Comparison of ENCODE assay signal across 18 cellular contexts in the genomic region with DNA sequence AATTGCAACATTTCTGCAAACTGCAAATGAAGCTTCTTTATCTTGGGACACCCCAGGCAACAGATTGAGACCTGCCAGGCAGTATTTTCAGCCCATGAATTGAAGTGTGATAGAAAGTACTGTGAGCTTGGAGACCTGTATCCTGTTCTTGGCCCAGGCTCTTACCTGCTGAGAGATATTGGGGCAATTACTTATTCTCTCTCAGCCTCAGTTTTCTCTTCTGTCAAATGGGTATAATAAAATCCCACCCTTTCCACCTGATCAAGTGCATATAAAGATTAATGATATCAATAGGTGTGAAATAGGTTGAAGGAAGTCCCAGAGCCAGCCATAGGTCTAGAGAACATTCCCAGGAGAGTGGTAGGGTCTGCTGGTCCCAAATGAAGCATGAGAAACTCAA.
DNase-seq lines count a peak whose midpoint lies in the region; ATAC-seq, FAIRE-seq and TF ChIP-seq lines count a peak whose summit lies in the region.
"Had no signal": no experiment of that assay in that cellular context is flagged by ENCODE, and none has a peak within 500 bp of the region (broad histone marks: within the 10 kb centered on the region; RNA-seq: fewer than 3 reads in every experiment).

No MANE protein-coding gene starts in this region.

- no peaks in the 10 kb centered on the region for H3K79me2 ChIP-seq in K562 (ENCODE audit: control insufficient read depth, insufficient read depth, low read length)

- intact Hi-C loops in K562 (cut with micrococcal nuclease) = no loop called here
- intact Hi-C loops in dorsolateral prefrontal cortex (cut with DNase I) = no loop called here

- no peaks in the 10 kb centered on the region for H3K9me1 ChIP-seq in K562 (ENCODE audit: control insufficient read depth, insufficient read depth, low read length)

- no peak overlapping the region for H4K8ac ChIP-seq in neuronal stem cell (ENCODE audit: low read depth, low read length)

- no peak overlapping the region for H2BK12ac ChIP-seq in neuronal stem cell (ENCODE audit: low read length)

- H3K4ac ChIP-seq in neuronal stem cell (ENCODE audit: low read length) = no peak overlapping the region

- H2BK120ac ChIP-seq in neuronal stem cell (ENCODE audit: low read depth, low read length) = no peak overlapping the region

- H2BK15ac ChIP-seq in neuronal stem cell (ENCODE audit: low read length) = no peak overlapping the region

- no peak for TF ChIP-seq EP300 in K562 (IDR thresholded peaks at IDR 0.05; ENCODE audit: low read length)

- no peak for TF ChIP-seq RAD21 in K562 (CRISPR knock-in tag; conservative IDR thresholded peaks at IDR 0.05 in 1 of 2, IDR thresholded peaks at IDR 0.05 in 1 of 2)

- no peaks in the 10 kb centered on the region for H4K20me1 ChIP-seq in K562 (replicated peaks; ENCODE audit: control insufficient read depth, insufficient read depth, low read length)

- H3K27ac ChIP-seq in K562 (ENCODE audit: extremely low read depth, low read depth, low read length) (no peak overlapping the region), dorsolateral prefrontal cortex (peak overlapping the region in 50 of 59 donors; percentile 3 to 100 (median 96)), temporal lobe (ENCODE audit: low read depth, low read length) (peak overlapping the region; percentile 29), neuronal stem cell (replicated peaks; ENCODE audit: low read length) (no peak overlapping the region)
- H3K27ac ChIP-seq: GM23248 had no signal

- H3K4me2 ChIP-seq in K562 (ENCODE audit: insufficient read depth, low read length) (no peak overlapping the region), neuronal stem cell (ENCODE audit: insufficient read depth, low read length, poor library complexity, severe bottlenecking) (no peak overlapping the region)

- H3K9ac ChIP-seq in K562 (ENCODE audit: insufficient read depth in 1 of 2, low read depth in 2 of 2, low read length in 2 of 2) = no peak overlapping the region
- no peak overlapping the region for H3K9ac ChIP-seq in neuronal stem cell (ENCODE audit: low read depth, low read length, poor library complexity)
- H3K9ac ChIP-seq: GM23248 had no signal

- DNase-seq in NB4 (ENCODE audit: low read depth) = peak; percentile 19
- no peak for DNase-seq in K562 (ENCODE audit: extremely low read depth in 1 of 4, low spot score in 3 of 4)
- DNase-seq in dorsolateral prefrontal cortex = no peak
- DNase-seq in neuronal stem cell (ENCODE audit: low spot score) = no peak
- DNase-seq in glomerular visceral epithelial cell (ENCODE audit: extremely low spot score) = no peak
- DNase-seq: C1 segment of cervical spinal cord; Calu3; CD4-positive, alpha-beta memory T cell; COR-L47; DND-41; H7; HCEC 1CT had no signal

- no peak for ATAC-seq in K562

- H3K4me1 ChIP-seq in K562 (replicated peaks in 1 of 2; ENCODE audit: control insufficient read depth in 2 of 2, insufficient read depth in 2 of 2, low read length in 2 of 2) = peaks cover 0 to 18% of the 10 kb centered on the region in 2 experiments; a peak in 3 of 5 replicates
- peaks cover 8 to 12% of the 10 kb centered on the region in 2 donors for H3K4me1 ChIP-seq in neuronal stem cell (ENCODE audit: control insufficient read depth in 2 of 2, insufficient read depth in 1 of 2, low read depth in 1 of 2, low read length in 2 of 2)

- TF ChIP-seq CTCF in NB4 (IDR thresholded peaks at IDR 0.05; ENCODE audit: low read depth, low read length) (no peak), K562 (IDR thresholded peaks at IDR 0.05 in 2 of 3, conservative IDR thresholded peaks at IDR 0.05 in 1 of 3; ENCODE audit: insufficient read depth in 2 of 3, low read depth in 1 of 3, low read length in 3 of 3) (no peak), dorsolateral prefrontal cortex (IDR thresholded peaks at IDR 0.05 in 54 of 56, conservative IDR thresholded peaks at IDR 0.05 in 2 of 56; ENCODE audit: low read depth in 1 of 56, partially characterized antibody in 56 of 56) (no peak)

- in situ Hi-C loops in K562 (cut with MboI) = no loop called here

- CTCF ChIA-PET in K562 (lab: Yijun Ruan, JAX; ENCODE audit: low intra/inter-chr PET ratio) = no interaction called here

- no peak overlapping the region for H2BK5ac ChIP-seq in neuronal stem cell (ENCODE audit: low read length)

- H3K4me3 ChIP-seq in NB4 (ENCODE audit: low read depth, low read length) (no peak overlapping the region), K562 (no peak overlapping the region), dorsolateral prefrontal cortex (no peak overlapping the region), neuronal stem cell (ENCODE audit: low read length in 2 of 2) (no peak overlapping the region)
- H3K4me3 ChIP-seq: GM23248 had no signal

- H3K27me3 ChIP-seq in K562 (ENCODE audit: control insufficient read depth in 2 of 2, insufficient read depth in 2 of 2, low read length in 2 of 2) (no peaks in the 10 kb centered on the region), dorsolateral prefrontal cortex (no peaks in the 10 kb centered on the region), neuronal stem cell (ENCODE audit: control insufficient read depth in 3 of 3, insufficient read depth in 3 of 3, low read depth in 1 of 3, low read length in 3 of 3) (no peaks in the 10 kb centered on the region)

- no peak overlapping the region for H2AK5ac ChIP-seq in neuronal stem cell (ENCODE audit: low read depth, low read length)

- no peak overlapping the region for H3K14ac ChIP-seq in neuronal stem cell (ENCODE audit: low read length)

- no peak for FAIRE-seq in K562 (lab: Jason Lieb, UNC)
- FAIRE-seq: G401.6, GM12892, GM19239, H1 had no signal

- H2AFZ ChIP-seq in K562 (ENCODE audit: low read depth, low read length) = no peak overlapping the region
- no peak overlapping the region for H2AFZ ChIP-seq in neuronal stem cell (ENCODE audit: low read length)
- H2AFZ ChIP-seq: GM23248 had no signal

- 0 out of 2 replicates have a peak, but pooled peaks cover 2% of the 10 kb centered on the region for H3K9me3 ChIP-seq in K562 (replicated peaks; ENCODE audit: control insufficient read depth, insufficient read depth, low read depth, low read length)
- peaks cover 5 to 18% of the 10 kb centered on the region in 2 donors for H3K9me3 ChIP-seq in neuronal stem cell (replicated peaks in 1 of 2; ENCODE audit: control insufficient read depth in 2 of 2, insufficient read depth in 1 of 2, low read depth in 1 of 2, low read length in 2 of 2)

- no TSS peak for BruUV-seq in K562 (replicated peaks; lab: Mats Ljungman, UMichigan)

- H3K18ac ChIP-seq in neuronal stem cell (ENCODE audit: low read length) = no peak overlapping the region

- H4K91ac ChIP-seq in neuronal stem cell (ENCODE audit: low read depth, low read length, poor library complexity) = no peak overlapping the region

- TF ChIP-seq POLR2A in NB4 (IDR thresholded peaks at IDR 0.05; ENCODE audit: extremely low read depth, insufficient read length) (no peak), K562 (conservative IDR thresholded peaks at IDR 0.05) (no peak)

- no peak overlapping the region for H3K23ac ChIP-seq in neuronal stem cell (ENCODE audit: low read depth, low read length, poor library complexity)

- H3K79me1 ChIP-seq in neuronal stem cell (ENCODE audit: low read depth, low read length) = no peaks in the 10 kb centered on the region

- H3K36me3 ChIP-seq in K562 (ENCODE audit: control insufficient read depth, insufficient read depth, low read length) (no peaks in the 10 kb centered on the region), neuronal stem cell (replicated peaks in 1 of 2; ENCODE audit: control insufficient read depth in 2 of 2, insufficient read depth in 2 of 2, low read length in 2 of 2) (no peaks in the 10 kb centered on the region)

- POLR2A ChIA-PET in K562 (lab: Yijun Ruan, JAX) = interaction anchor here (1.0 kb wide), 1 partner anchor 10 kb away, joined by 3 read pairs; no protein-coding TSS in a partner anchor

TF ChIP-seq in K562, 482 proteins besides CTCF, POLR2A, EP300 and RAD21:
- TF ChIP-seq MED1 (CRISPR knock-in tag; IDR thresholded peaks at IDR 0.05; ENCODE audit: borderline replicate concordance) (no peak), MEIS2 (IDR thresholded peaks at IDR 0.05; ENCODE audit: partially characterized antibody) (no peak), ZNF354B (CRISPR knock-in tag; IDR thresholded peaks at IDR 0.05) (no peak), ADNP (tag; IDR thresholded peaks at IDR 0.05) (peak; percentile 58; the same call in 1 of the 2 replicates), ZNF431 (CRISPR knock-in tag; IDR thresholded peaks at IDR 0.05) (no peak), KDM1A (IDR thresholded peaks at IDR 0.05) (peak; percentile 47 to 57), ZNF778 (CRISPR knock-in tag; IDR thresholded peaks at IDR 0.05) (no peak), PHB (CRISPR knock-in tag; IDR thresholded peaks at IDR 0.05) (no peak), EGR1 (conservative IDR thresholded peaks at IDR 0.05) (no peak), ZNF124 (CRISPR knock-in tag; IDR thresholded peaks at IDR 0.05) (no peak), ZNF23 (CRISPR knock-in tag; IDR thresholded peaks at IDR 0.05) (no peak), KLF16 (IDR thresholded peaks at IDR 0.05) (no peak), SUPT5H (IDR thresholded peaks at IDR 0.05) (no peak), MAFF (IDR thresholded peaks at IDR 0.05; ENCODE audit: low read length) (no peak), RBM25 (IDR thresholded peaks at IDR 0.05; ENCODE audit: low read depth, low read length, severe bottlenecking) (peak; percentile 93), BCOR (IDR thresholded peaks at IDR 0.05) (peak; percentile 88), HEY1 (CRISPR knock-in tag; IDR thresholded peaks at IDR 0.05; ENCODE audit: borderline replicate concordance) (no peak), CHD4 (IDR thresholded peaks at IDR 0.05; ENCODE audit: insufficient read depth, insufficient replicate concordance, low read depth, low read length, poor library complexity, severe bottlenecking) (peak; percentile 65), CBX1 (IDR thresholded peaks at IDR 0.05; ENCODE audit: low read depth) (0 out of 2 replicates have a peak, but pooled peaks have one; percentile 31), CBFA2T2 (conservative IDR thresholded peaks at IDR 0.05) (no peak)

Comparison
In these comparisons a context has a peak if more than half of its experiments do, and no peak if none do; other contexts are left out.
1. H3K27ac ChIP-seq: peak in dorsolateral prefrontal cortex (50 of 59) and temporal lobe (single experiment); none in K562 (single experiment) and neuronal stem cell (single experiment).